ENCODE assay signal across 22 cellular contexts in the genomic region with DNA sequence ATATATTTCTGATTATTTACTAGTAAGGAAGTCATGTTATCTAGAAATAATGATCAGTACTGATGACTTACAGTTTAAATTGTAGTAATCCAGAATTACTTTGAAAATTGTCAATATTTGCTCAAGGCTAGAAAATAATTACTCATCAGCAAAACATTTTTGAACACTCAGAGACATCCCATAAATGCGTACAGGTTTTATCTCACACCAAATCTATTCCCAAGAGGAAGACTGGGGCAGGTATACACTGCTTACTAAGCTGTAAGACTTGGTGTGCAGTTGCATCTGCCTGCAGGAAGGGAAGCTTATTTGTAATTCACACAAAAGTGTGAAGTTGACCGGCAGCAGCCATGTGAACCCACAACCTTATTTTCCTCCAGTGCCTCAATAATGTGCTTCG.
"Had no signal": no experiment of that assay in that cellular context is flagged by ENCODE, and none has a peak within 500 bp of the region (broad histone marks: within the 10 kb centered on the region; RNA-seq: fewer than 3 reads in every experiment).

No MANE protein-coding gene starts in this region.

- ATAC-seq: activated CD4-positive, alpha-beta T cell treated with anti-CD3 and anti-CD28 coated beads for 36 hours; activated naive CD4-positive, alpha-beta T cell treated with anti-CD3 and anti-CD28 coated beads, Interleukin-2, amount 50 U/mL, for 72 hours; activated T-cell treated with anti-CD3 and anti-CD28 coated beads, Interleukin-2, amount 50 U/mL, for 72 hours; left colon; naive thymus-derived CD8-positive, alpha-beta T cell; pancreas; psoas muscle had no signal

- H3K4me1 ChIP-seq: colonic mucosa, pancreas, psoas muscle, tibial nerve had no signal

- H3K36me3 ChIP-seq: cardiac muscle cell, colonic mucosa, pancreas, tibial nerve had no signal

- H3K4me3 ChIP-seq: cardiac muscle cell, colonic mucosa, pancreas, psoas muscle, tibial nerve had no signal

- FAIRE-seq: kidney had no signal

- H3K27ac ChIP-seq: cardiac muscle cell, colonic mucosa, pancreas, psoas muscle, tibial nerve had no signal

- H3K27me3 ChIP-seq: cardiac muscle cell, colonic mucosa, pancreas, tibial nerve had no signal

- DNase-seq: activated CD4-positive, alpha-beta T cell treated with anti-CD3 and anti-CD28 coated beads for 36 hours; activated CD4-positive, alpha-beta T cell treated with anti-CD3 and anti-CD28 coated beads, Interleukin-2, amount 50 U/mL, for 4 hours; activated CD4-positive, CD25-positive, alpha-beta regulatory T cell; activated naive CD4-positive, alpha-beta T cell; activated T-cell treated with anti-CD3 and anti-CD28 coated beads for 4 hours; activated T-cell treated with anti-CD3 and anti-CD28 coated beads, Interleukin-2, amount 50 U/mL, for 72 hours; cerebellar nuclear complex; colonic mucosa; effector CD8-positive, alpha-beta T cell; head of caudate nucleus; hippocampal formation; kidney; left colon; naive thymus-derived CD8-positive, alpha-beta T cell; nucleus accumbens; pancreas; psoas muscle; stimulated activated CD4-positive, alpha-beta T cell treated with anti-CD3 and anti-CD28 coated beads, Interleukin-15, amount 100 ng/mL, for 24 hours; stimulated activated naive CD4-positive, alpha-beta T cell had no signal

- H3K9me3 ChIP-seq: colonic mucosa, pancreas, psoas muscle, tibial nerve had no signal
